7 cellular contexts compared by ENCODE assay signal in the genomic region with DNA sequence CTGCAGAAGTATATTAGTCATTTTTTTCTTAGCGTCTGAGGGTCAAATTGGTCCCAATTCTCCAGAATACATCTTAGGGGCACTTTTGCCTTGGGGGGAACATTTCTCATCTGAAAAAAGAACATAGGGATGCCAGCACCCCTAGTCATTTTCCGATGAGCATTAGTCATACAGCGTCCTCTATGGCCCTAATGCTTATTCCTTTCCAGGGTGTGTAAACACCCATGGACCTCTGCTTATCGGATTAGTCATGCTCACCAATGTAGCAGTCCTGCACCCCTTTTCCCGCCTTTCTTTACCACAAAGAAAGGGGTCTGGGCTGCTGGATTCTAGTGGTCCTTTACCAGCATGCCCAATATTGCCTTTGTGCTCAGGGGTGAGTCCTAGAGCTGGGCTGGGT.
DNase-seq lines count a peak whose midpoint lies in the region; ATAC-seq, FAIRE-seq and TF ChIP-seq lines count a peak whose summit lies in the region.
"Not testable (repeated sequence)": the region's sequence is repeated elsewhere in the genome, so short reads cannot be mapped to it uniquely, and the experiment has no call there.

No MANE protein-coding gene starts in this region.

- intact Hi-C loops in PC-3 (cut with micrococcal nuclease), result not testable (repeated sequence)

- H3K36me3 Mint-ChIP-seq in astrocyte (ENCODE audit: low read depth, unreplicated experiment), result not testable (repeated sequence)

- not testable (repeated sequence) for H4K20me1 ChIP-seq in PC-3 (ENCODE audit: low read length); astrocyte (ENCODE audit: insufficient read depth, low read length)

- H4K8ac ChIP-seq in mesendoderm (ENCODE audit: low read depth, low read length), result not testable (repeated sequence)

- POLR2A ChIA-PET in PC-3 (lab: Charles Lee; ENCODE audit: unreplicated experiment), result not testable (repeated sequence)

- H3K27ac Mint-ChIP-seq in astrocyte (ENCODE audit: unreplicated experiment), result not testable (repeated sequence)

- H3K4me3 ChIP-seq in PC-3 (ENCODE audit: low read length); astrocyte (ENCODE audit: insufficient read depth, low read depth, low read length); mesendoderm (ENCODE audit: low read length): not testable (repeated sequence)

- not testable (repeated sequence) for BruUV-seq in PC-3 (replicated peaks; lab: Mats Ljungman, UMichigan)

- H3K27me3 Mint-ChIP-seq in astrocyte (ENCODE audit: low read depth, unreplicated experiment), result not testable (repeated sequence)

- not testable (repeated sequence) for H2AFZ ChIP-seq in PC-3 (ENCODE audit: low read length); astrocyte (ENCODE audit: low read depth, low read length)

- not testable (repeated sequence) for H3K23ac ChIP-seq in mesendoderm (ENCODE audit: low read length)

- TF ChIP-seq CTCF in PC-3 (conservative IDR thresholded peaks at IDR 0.05; ENCODE audit: low read depth, low read length); astrocyte (IDR thresholded peaks at IDR 0.05; ENCODE audit: insufficient read depth, low read depth, low read length): not testable (repeated sequence)

- not testable (repeated sequence) for H3K36me3 ChIP-seq in PC-3 (ENCODE audit: low read depth, low read length); astrocyte (ENCODE audit: insufficient read depth, low read length); mesendoderm (ENCODE audit: control insufficient read depth, insufficient read depth, low read length)

- ATAC-seq in PC-3, result not testable (repeated sequence)

- H3K4ac ChIP-seq in mesendoderm (ENCODE audit: low read depth, low read length), result not testable (repeated sequence)

- not testable (repeated sequence) for H3K9me2 ChIP-seq in PC-3 (replicated peaks; ENCODE audit: low read length)

- H3K79me1 ChIP-seq in mesendoderm (ENCODE audit: low read length), result not testable (repeated sequence)

- H3F3A ChIP-seq in PC-3 (ENCODE audit: low read length, unreplicated experiment), result not testable (repeated sequence)

- not testable (repeated sequence) for H2AK5ac ChIP-seq in mesendoderm (ENCODE audit: low read length)

- H3K4me1 ChIP-seq in PC-3 (ENCODE audit: insufficient read depth, low read length); astrocyte (ENCODE audit: insufficient read depth, low read length); mesendoderm (ENCODE audit: control insufficient read depth, low read depth, low read length): not testable (repeated sequence)

- DNase-seq in A172 (ENCODE audit: low spot score) (peak; percentile 62), HCEC 1CT (peak; percentile 56), HT1080 (ENCODE audit: low read depth) (peak; percentile 81), PC-3 (peak; percentile 76), T1000 (lab: John Stamatoyannopoulos, UW) (peak; percentile 39), astrocyte (ENCODE audit: low read depth) (peak; percentile 0)
- DNase-seq in mesendoderm, result not testable (repeated sequence)

- H2BK5ac ChIP-seq in mesendoderm (ENCODE audit: low read length), result not testable (repeated sequence)

- not testable (repeated sequence) for H3K4me2 ChIP-seq in PC-3 (ENCODE audit: low read length); astrocyte (ENCODE audit: low read length); mesendoderm (ENCODE audit: low read length)

- H3K79me2 ChIP-seq in PC-3 (ENCODE audit: low read length); astrocyte (ENCODE audit: insufficient read depth, low read length); mesendoderm (ENCODE audit: control insufficient read depth, insufficient read depth, low read length): not testable (repeated sequence)

- not testable (repeated sequence) for H3K4me1 Mint-ChIP-seq in astrocyte (ENCODE audit: low read depth, unreplicated experiment)

- not testable (repeated sequence) for H3K27me3 ChIP-seq in PC-3 (ENCODE audit: low read length); astrocyte (ENCODE audit: insufficient read depth, low read length); mesendoderm (ENCODE audit: insufficient read depth, low read length, poor library complexity)

- not testable (repeated sequence) for FAIRE-seq in astrocyte (lab: Jason Lieb, UNC)

- H3K18ac ChIP-seq in mesendoderm (ENCODE audit: low read length), result not testable (repeated sequence)

- H4K5ac ChIP-seq in mesendoderm (ENCODE audit: low read length), result not testable (repeated sequence)

- no CpG with 5 or more reads among the region's 5 CpGs for WGBS in mesendoderm (ENCODE audit: extremely low coverage, insufficient coverage, low lambda C conversion rate)

- H3K9me3 ChIP-seq in PC-3 (ENCODE audit: low read length); astrocyte (ENCODE audit: insufficient read depth, low read depth, low read length): not testable (repeated sequence)

- H3K9ac ChIP-seq in PC-3 (ENCODE audit: low read length); astrocyte (ENCODE audit: low read length); mesendoderm (ENCODE audit: low read length): not testable (repeated sequence)

- not testable (repeated sequence) for H3K56ac ChIP-seq in mesendoderm (ENCODE audit: low read length)

- not testable (repeated sequence) for H3K9me3 Mint-ChIP-seq in astrocyte (ENCODE audit: unreplicated experiment)

- H3K4me3 Mint-ChIP-seq in astrocyte (ENCODE audit: unreplicated experiment), result not testable (repeated sequence)

- H2BK120ac ChIP-seq in mesendoderm (ENCODE audit: low read depth, low read length), result not testable (repeated sequence)

- CTCF ChIA-PET in PC-3 (lab: Charles Lee), result not testable (repeated sequence)

- not testable (repeated sequence) for H2BK15ac ChIP-seq in mesendoderm (replicated peaks; ENCODE audit: low read depth)

- not testable (repeated sequence) for H3K27ac ChIP-seq in PC-3 (ENCODE audit: low read length); astrocyte (ENCODE audit: low read depth, low read length)
- H3K27ac ChIP-seq in mesendoderm (ENCODE audit: low read depth, low read length), result peak overlapping the region; percentile 57
